Comparison of ENCODE assay signal across 30 cellular contexts in the genomic region with DNA sequence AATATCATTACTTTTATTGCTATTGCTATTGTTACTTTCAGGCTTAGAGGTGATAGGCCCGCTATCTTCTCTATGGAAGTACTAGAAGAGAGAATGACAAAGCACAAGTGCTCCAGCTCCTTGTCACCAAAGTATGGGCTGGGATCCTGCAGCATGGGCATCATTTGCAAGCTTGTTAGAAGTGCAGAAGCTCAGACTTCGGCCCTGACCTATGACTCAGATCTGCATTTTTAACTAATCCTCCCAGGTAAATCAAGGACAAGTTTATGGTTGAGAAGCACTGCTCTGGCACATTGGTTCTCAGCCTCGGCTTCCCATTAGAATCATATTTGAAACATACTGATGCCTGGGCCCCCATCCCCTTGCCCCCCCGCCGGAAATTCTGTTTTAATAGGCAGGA. TPM values are rescaled to one million over a fixed set of nuclear protein-coding genes. Genes with fewer than 3 reads are reported as not detected.
DNase-seq lines count a peak whose midpoint lies in the region; ATAC-seq and TF ChIP-seq lines count a peak whose summit lies in the region.
"Had no signal": no experiment of that assay in that cellular context is flagged by ENCODE, and none has a peak within 500 bp of the region (broad histone marks: within the 10 kb centered on the region; RNA-seq: fewer than 3 reads in every experiment).

No MANE protein-coding gene starts in this region.

- no peaks in the 10 kb centered on the region for H3K9me3 Mint-ChIP-seq in Calu3 (ENCODE audit: low read depth, unreplicated experiment)
- H3K9me3 Mint-ChIP-seq: activated naive CD4-positive, alpha-beta T cell treated with anti-CD3 and anti-CD28 coated beads, Interleukin-2, amount 10 ng/mL, durations not matched to agents 7 days and 5 days; activated T-cell treated with anti-CD3 and anti-CD28 coated beads, Interleukin-2, amount 50 U/mL, for 72 hours; endodermal cell; memory B cell; naive B cell had no signal

- ATAC-seq in lower lobe of right lung, result no peak
- ATAC-seq: activated CD8-positive, alpha-beta memory T cell treated with anti-CD3 and anti-CD28 coated beads, Interleukin-2, amount 10 ng/mL, durations not matched to agents 7 days and 5 days; activated T-cell treated with anti-CD3 and anti-CD28 coated beads, Interleukin-2, amount 50 U/mL, for 72 hours had no signal

- H3K4me3 ChIP-seq in BLaER1 (0 out of 2 replicates have a peak overlapping the region, but pooled peaks have one; percentile 26), lower lobe of right lung (no peak overlapping the region)
- H3K4me3 ChIP-seq: esophagus squamous epithelium, HAP-1, SJSA1 had no signal

- H3K36me3 ChIP-seq in BLaER1, result no peaks in the 10 kb centered on the region
- H3K36me3 ChIP-seq in lower lobe of right lung, result no peaks in the 10 kb centered on the region
- H3K36me3 ChIP-seq: esophagus squamous epithelium, HAP-1, SJSA1 had no signal

- peaks cover 26% of the 10 kb centered on the region for H3K4me1 Mint-ChIP-seq in Calu3 (ENCODE audit: low read depth, unreplicated experiment)

- no peak overlapping the region for H3K27ac Mint-ChIP-seq in Calu3 (ENCODE audit: unreplicated experiment)
- H3K27ac Mint-ChIP-seq: activated CD8-positive, alpha-beta memory T cell treated with anti-CD3 and anti-CD28 coated beads, Interleukin-2, amount 10 ng/mL, durations not matched to agents 7 days and 5 days; activated naive CD4-positive, alpha-beta T cell treated with anti-CD3 and anti-CD28 coated beads, Interleukin-2, amount 10 ng/mL, durations not matched to agents 7 days and 5 days; activated T-cell treated with anti-CD3 and anti-CD28 coated beads, Interleukin-2, amount 50 U/mL, for 72 hours; B cell; endodermal cell; memory B cell; naive B cell had no signal

- no peaks in the 10 kb centered on the region for H4K20me1 ChIP-seq in BLaER1

- CTCF ChIA-PET in Calu3 (lab: Charles Lee), result interaction anchor here (0.6 to 1.3 kb wide), 2 partner anchors 13 to 491 kb away, joined by 3 to 4 read pairs; no protein-coding TSS in a partner anchor

- DNase-seq in lower lobe of right lung (no peak), superior temporal gyrus (ENCODE audit: extremely low spot score) (peak; percentile 60), germinal center (ENCODE audit: low spot score) (no peak), NCI-H526 treated with DMSO at 0.1 percent for 48 hours (lab: John Stamatoyannopoulos, UW) (no peak), Calu3 (no peak)
- no peak for DNase-seq in stimulated activated CD4-positive, alpha-beta T cell treated with anti-CD3 and anti-CD28 coated beads, Interleukin-15, amount 100 ng/mL, for 24 hours
- DNase-seq: activated CD4-positive, alpha-beta T cell treated with anti-CD3 and anti-CD28 coated beads, Interleukin-2, amount 50 U/mL, for 1 hour; activated CD8-positive, alpha-beta memory T cell treated with anti-CD3 and anti-CD28 coated beads, Interleukin-2, amount 10 ng/mL, durations not matched to agents 7 days and 5 days; activated naive CD4-positive, alpha-beta T cell treated with anti-CD3 and anti-CD28 coated beads, Interleukin-2, amount 10 ng/mL, durations not matched to agents 7 days and 5 days; activated T-cell treated with anti-CD3 and anti-CD28 coated beads, Interleukin-2, amount 50 U/mL, for 72 hours; amniotic stem cell; DMS53; esophagus squamous epithelium; KG1; naive B cell; NCI-H1417 treated with DMSO at 0.1 percent for 48 hours; NCI-H345; NCI-H82; small intestine had no signal

- H3K9ac ChIP-seq in BLaER1, result peak overlapping the region; percentile 63

- no peak overlapping the region for H3K4me3 Mint-ChIP-seq in Calu3 (ENCODE audit: low read depth, unreplicated experiment)
- H3K4me3 Mint-ChIP-seq: activated CD8-positive, alpha-beta memory T cell treated with anti-CD3 and anti-CD28 coated beads, Interleukin-2, amount 10 ng/mL, durations not matched to agents 7 days and 5 days; activated naive CD4-positive, alpha-beta T cell treated with anti-CD3 and anti-CD28 coated beads, Interleukin-2, amount 10 ng/mL, durations not matched to agents 7 days and 5 days; activated T-cell treated with anti-CD3 and anti-CD28 coated beads, Interleukin-2, amount 50 U/mL, for 72 hours; B cell; endodermal cell; memory B cell; naive B cell had no signal

- H3K9me3 ChIP-seq in BLaER1 (no peaks in the 10 kb centered on the region), lower lobe of right lung (no peaks in the 10 kb centered on the region)
- H3K9me3 ChIP-seq: esophagus squamous epithelium, HAP-1, SJSA1 had no signal

- peaks cover 98% of the 10 kb centered on the region for H3K4me1 ChIP-seq in BLaER1
- H3K4me1 ChIP-seq in lower lobe of right lung, result peaks cover 25% of the 10 kb centered on the region
- H3K4me1 ChIP-seq: HAP-1, SJSA1 had no signal

- H3K27me3 ChIP-seq in BLaER1, result no peaks in the 10 kb centered on the region
- no peaks in the 10 kb centered on the region for H3K27me3 ChIP-seq in lower lobe of right lung (ENCODE audit: low read depth)
- H3K27me3 ChIP-seq: esophagus squamous epithelium, SJSA1 had no signal

- BruUV-seq in Calu3 (replicated peaks; lab: Mats Ljungman, UMichigan), result no TSS peak

- H3K4me2 ChIP-seq in BLaER1, result peak overlapping the region; percentile 88

- no peaks in the 10 kb centered on the region for H3K36me3 Mint-ChIP-seq in Calu3 (ENCODE audit: insufficient read depth, unreplicated experiment)
- H3K36me3 Mint-ChIP-seq: activated CD8-positive, alpha-beta memory T cell treated with anti-CD3 and anti-CD28 coated beads, Interleukin-2, amount 10 ng/mL, durations not matched to agents 7 days and 5 days; activated naive CD4-positive, alpha-beta T cell treated with anti-CD3 and anti-CD28 coated beads, Interleukin-2, amount 10 ng/mL, durations not matched to agents 7 days and 5 days; memory B cell; naive B cell had no signal

- TF ChIP-seq CTCF in lower lobe of right lung (IDR thresholded peaks at IDR 0.05) (no peak), Calu3 (IDR thresholded peaks at IDR 0.05; ENCODE audit: unreplicated experiment) (no peak)

- intact Hi-C loops in lower lobe of right lung (cut with DNase I) (no loop called here), Calu3 (cut with micrococcal nuclease; ENCODE audit: unreplicated experiment) (no loop called here)

- H3K27ac ChIP-seq in BLaER1, result peak overlapping the region; percentile 94
- H3K27ac ChIP-seq in angular gyrus (ENCODE audit: low read depth, low read length), result peak overlapping the region; percentile 87
- H3K27ac ChIP-seq in lower lobe of right lung, result peak overlapping the region; percentile 15
- H3K27ac ChIP-seq: SJSA1 had no signal

- H3K27me3 Mint-ChIP-seq in Calu3 (ENCODE audit: unreplicated experiment), result no peaks in the 10 kb centered on the region
- H3K27me3 Mint-ChIP-seq: activated CD8-positive, alpha-beta memory T cell treated with anti-CD3 and anti-CD28 coated beads, Interleukin-2, amount 10 ng/mL, durations not matched to agents 7 days and 5 days; B cell; memory B cell had no signal

RNA-seq across cellular contexts. Expression of a gene that starts 8.6 kb away (rescaled TPM):
- total RNA-seq in lower lobe of right lung (30.4 TPM), Calu3 (2022) (29.4 and 30.3 TPM in 2 replicates)

RNA-seq across cellular contexts. Expression of a gene that starts 14.3 kb away (rescaled TPM):
- total RNA-seq in lower lobe of right lung (42.9 TPM), Calu3 (2022) (27.8 and 33.3 TPM in 2 replicates)

RNA-seq across cellular contexts. Expression of a gene that starts 31.8 kb away (rescaled TPM):
- not detected for total RNA-seq in lower lobe of right lung
- total RNA-seq in Calu3 (2022), result not detected in 2 replicates
- total RNA-seq: A673; activated CD8-positive, alpha-beta memory T cell treated with anti-CD3 and anti-CD28 coated beads, Interleukin-2, amount 10 ng/mL, durations not matched to agents 7 days and 5 days; activated T-cell treated with anti-CD3 and anti-CD28 coated beads, Interleukin-2, amount 50 U/mL, for 72 hours; B cell; endodermal cell; esophagus squamous epithelium; frontal cortex; left cardiac atrium; RPMI7951; SJSA1 had no signal

RNA-seq across cellular contexts. Expression of a gene that starts 56.0 kb away (rescaled TPM):
- total RNA-seq in lower lobe of right lung (not detected), Calu3 (2022) (not detected in 2 replicates)
- total RNA-seq: A673; activated CD8-positive, alpha-beta memory T cell treated with anti-CD3 and anti-CD28 coated beads, Interleukin-2, amount 10 ng/mL, durations not matched to agents 7 days and 5 days; activated T-cell treated with anti-CD3 and anti-CD28 coated beads, Interleukin-2, amount 50 U/mL, for 72 hours; B cell; endodermal cell; esophagus squamous epithelium; frontal cortex; left cardiac atrium; RPMI7951; SJSA1 had no signal

Comparison
In these comparisons a context has a peak if more than half of its experiments do, and no peak if none do; other contexts are left out.
1. H3K27ac ChIP-seq: peak in every context shown above with its lines; median percentile 94 in BLaER1; 87 in angular gyrus; 15 in lower lobe of right lung.